Comparison of ENCODE assay signal across 13 cellular contexts in genomic region chr20:41158082-41158625, GRCh38. TPM values are rescaled to one million over a fixed set of nuclear protein-coding genes. Genes with fewer than 3 reads are reported as not detected.
DNase-seq lines count a peak whose midpoint lies in the region; ATAC-seq and TF ChIP-seq lines count a peak whose summit lies in the region.
"Had no signal": no experiment of that assay in that cellular context is flagged by ENCODE, and none has a peak within 500 bp of the region (broad histone marks: within the 10 kb centered on the region; RNA-seq: fewer than 3 reads in every experiment).

No MANE protein-coding gene starts in this region.

- peaks cover 82% of the 10 kb centered on the region for H3K4me1 Mint-ChIP-seq in activated naive CD4-positive, alpha-beta T cell treated with anti-CD3 and anti-CD28 coated beads for 36 hours (ENCODE audit: low read depth)
- peaks cover 90% of the 10 kb centered on the region for H3K4me1 Mint-ChIP-seq in activated CD8-positive, alpha-beta T cell treated with anti-CD3 and anti-CD28 coated beads, Interleukin-2, amount 10 ng/mL, durations not matched to agents 7 days and 5 days (ENCODE audit: low read depth)

- H3K9me3 Mint-ChIP-seq in activated naive CD4-positive, alpha-beta T cell treated with anti-CD3 and anti-CD28 coated beads for 36 hours, result no peaks in the 10 kb centered on the region
- H3K9me3 Mint-ChIP-seq in activated CD8-positive, alpha-beta T cell treated with anti-CD3 and anti-CD28 coated beads, Interleukin-2, amount 10 ng/mL, durations not matched to agents 7 days and 5 days (ENCODE audit: insufficient read depth), result no peaks in the 10 kb centered on the region

- H3K36me3 ChIP-seq in transverse colon, result peaks cover 0 to 3% (median 0%) of the 10 kb centered on the region in 4 donors
- no peaks in the 10 kb centered on the region for H3K36me3 ChIP-seq in prostate gland
- H3K36me3 ChIP-seq in H7 (replicated peaks; ENCODE audit: control insufficient read depth, insufficient read depth, low read length), result peaks cover 27% of the 10 kb centered on the region

- WGBS in transverse colon (ENCODE audit: low coverage in 1 of 2), 2 donors, result 90% methylated on average over 6 of the region's 6 CpGs; no CpG with 5 or more reads in 1 of the 2 donors
- WGBS in prostate gland, result 51% methylated on average over 6 of the region's 6 CpGs

- H3K4me3 Mint-ChIP-seq in activated naive CD4-positive, alpha-beta T cell treated with anti-CD3 and anti-CD28 coated beads for 36 hours, result peak overlapping the region; percentile 61
- H3K4me3 Mint-ChIP-seq in activated CD8-positive, alpha-beta T cell treated with anti-CD3 and anti-CD28 coated beads, Interleukin-2, amount 10 ng/mL, durations not matched to agents 7 days and 5 days, result peak overlapping the region; percentile 89

- H3K27me3 ChIP-seq in layer of hippocampus (ENCODE audit: control insufficient read depth, insufficient read depth, low read length) (no peaks in the 10 kb centered on the region), transverse colon (no peaks in the 10 kb centered on the region), prostate gland (replicated peaks; ENCODE audit: insufficient read depth) (no peaks in the 10 kb centered on the region), H7 (ENCODE audit: control insufficient read depth, insufficient read depth, low read length) (no peaks in the 10 kb centered on the region)

- peak overlapping the region; percentile 22 for H3K27ac ChIP-seq in layer of hippocampus (ENCODE audit: low read depth, low read length)
- peak overlapping the region; percentile 2 to 48 (median 26) for H3K27ac ChIP-seq in transverse colon
- H3K27ac ChIP-seq in prostate gland, result no peak overlapping the region
- H3K27ac ChIP-seq: thoracic aorta had no signal

- peak overlapping the region; percentile 94 for H3K27ac Mint-ChIP-seq in activated naive CD4-positive, alpha-beta T cell treated with anti-CD3 and anti-CD28 coated beads for 36 hours
- peak overlapping the region; percentile 100 for H3K27ac Mint-ChIP-seq in activated CD8-positive, alpha-beta T cell treated with anti-CD3 and anti-CD28 coated beads, Interleukin-2, amount 10 ng/mL, durations not matched to agents 7 days and 5 days

- H3K4me1 ChIP-seq in transverse colon (peaks cover 0 to 33% (median 14%) of the 10 kb centered on the region in 4 donors), prostate gland (replicated peaks) (peaks cover 5% of the 10 kb centered on the region)

- TF ChIP-seq CTCF in transverse colon (IDR thresholded peaks at IDR 0.05) (no peak), prostate gland (IDR thresholded peaks at IDR 0.05) (no peak)

- CTCF ChIA-PET in activated naive CD4-positive, alpha-beta T cell treated with anti-CD3 and anti-CD28 coated beads for 36 hours (lab: Charles Lee), result interaction anchor here (0.7 to 7.1 kb wide), 12 partner anchors 12 to 189 kb away, joined by 3 to 77 read pairs (median 8); partner anchors contain the start of gene PLCG1
- CTCF ChIA-PET in activated CD8-positive, alpha-beta T cell treated with anti-CD3 and anti-CD28 coated beads, Interleukin-2, amount 10 ng/mL, durations not matched to agents 7 days and 5 days (lab: Charles Lee), result interaction anchor here (0.6 to 13.3 kb wide), 13 partner anchors 9 to 477 kb away, joined by 3 to 347 read pairs (median 7); partner anchors contain the start of genes LPIN3 and PLCG1

- H3K4me3 ChIP-seq in transverse colon (no peak overlapping the region), prostate gland (no peak overlapping the region), H7 (ENCODE audit: insufficient read depth, low read depth, low read length) (no peak overlapping the region)
- H3K4me3 ChIP-seq: thoracic aorta had no signal

- POLR2A ChIA-PET in activated CD8-positive, alpha-beta T cell treated with anti-CD3 and anti-CD28 coated beads, Interleukin-2, amount 10 ng/mL, durations not matched to agents 7 days and 5 days (lab: Charles Lee), result interaction anchor here (1.0 to 12.6 kb wide), 7 partner anchors 9 to 171 kb away, joined by 3 to 343 read pairs (median 7); partner anchors contain the start of gene PLCG1

- in situ Hi-C loops in transverse colon (cut with MboI; ENCODE audit: low pct_ligation_motif_present in 1 of 4, low pct_unique_long_range_greater_than_20kb in 1 of 4, low sequenced_read_pairs in 3 of 4), result no loop called here

- H3K27me3 Mint-ChIP-seq in activated naive CD4-positive, alpha-beta T cell treated with anti-CD3 and anti-CD28 coated beads for 36 hours (ENCODE audit: low read depth), result no peaks in the 10 kb centered on the region
- no peaks in the 10 kb centered on the region for H3K27me3 Mint-ChIP-seq in activated CD8-positive, alpha-beta T cell treated with anti-CD3 and anti-CD28 coated beads, Interleukin-2, amount 10 ng/mL, durations not matched to agents 7 days and 5 days (ENCODE audit: low read depth)

- intact Hi-C loops in activated naive CD4-positive, alpha-beta T cell treated with anti-CD3 and anti-CD28 coated beads for 36 hours (cut with micrococcal nuclease), result loop anchor here (5.0 kb wide), 4 partner anchors 111 to 459 kb away; partner anchors contain the start of genes CHD6 and ZHX3
- intact Hi-C loops in transverse colon (cut with DNase I; ENCODE audit: low total_unique reads), result no loop called here
- intact Hi-C loops in prostate gland (cut with DNase I), result no loop called here

- no peak for ATAC-seq in activated CD8-positive, alpha-beta T cell treated with anti-CD3 and anti-CD28 coated beads, Interleukin-2, amount 10 ng/mL, durations not matched to agents 7 days and 5 days
- ATAC-seq in GM19397 (IDR thresholded peaks at IDR 0.05; ENCODE audit: unreplicated experiment), result no peak

- TF ChIP-seq POLR2A in transverse colon (IDR thresholded peaks at IDR 0.05), result no peak
- TF ChIP-seq POLR2A in prostate gland (IDR thresholded peaks at IDR 0.05), result no peak

- peak; percentile 23 for DNase-seq in activated naive CD4-positive, alpha-beta T cell treated with anti-CD3 and anti-CD28 coated beads for 36 hours
- no peak for DNase-seq in activated naive CD4-positive, alpha-beta T cell treated with Interleukin-2 at 50 U/mL for 16 hours
- DNase-seq in activated CD8-positive, alpha-beta T cell treated with anti-CD3 and anti-CD28 coated beads, Interleukin-2, amount 10 ng/mL, durations not matched to agents 7 days and 5 days, result no peak
- DNase-seq in transverse colon, result no peak
- no peak for DNase-seq in prostate gland (ENCODE audit: low spot score)
- DNase-seq in H7, result no peak
- DNase-seq: DMS79 treated with DMSO at 0.1 percent for 48 hours, NCI-H2029 treated with DMSO at 0.1 percent for 48 hours, retina, SW 1271 had no signal

- no peak for TF ChIP-seq EP300 in transverse colon (IDR thresholded peaks at IDR 0.05; ENCODE audit: low read depth)

- H3K9me3 ChIP-seq in transverse colon (no peaks in the 10 kb centered on the region), prostate gland (no peaks in the 10 kb centered on the region)
- H3K9me3 ChIP-seq: thoracic aorta had no signal

- peaks cover 18% of the 10 kb centered on the region for H3K36me3 Mint-ChIP-seq in activated naive CD4-positive, alpha-beta T cell treated with anti-CD3 and anti-CD28 coated beads for 36 hours (ENCODE audit: low read depth)
- H3K36me3 Mint-ChIP-seq in activated CD8-positive, alpha-beta T cell treated with anti-CD3 and anti-CD28 coated beads, Interleukin-2, amount 10 ng/mL, durations not matched to agents 7 days and 5 days (ENCODE audit: low read depth), result peaks cover 82% of the 10 kb centered on the region

RNA-seq across cellular contexts. Expression of gene PLCG1, which starts 20.8 kb away (rescaled TPM):
- 100 to 1,000 TPM; 117 to 136 TPM for total RNA-seq in activated naive CD4-positive, alpha-beta T cell treated with anti-CD3 and anti-CD28 coated beads for 36 hours
- total RNA-seq in activated CD8-positive, alpha-beta T cell treated with anti-CD3 and anti-CD28 coated beads, Interleukin-2, amount 10 ng/mL, durations not matched to agents 7 days and 5 days, result 100 to 1,000 TPM; 395 to 406 TPM
- 100 to 1,000 TPM in 3 of 4 donors, 10 to 100 TPM in 1; 82.7 to 377 (median 155) TPM for total RNA-seq in transverse colon
- total RNA-seq in prostate gland, result 100 to 1,000 TPM in 1 of 2 donors, 10 to 100 TPM in 1; 67.9 to 129 TPM
- total RNA-seq in H7 (2014; rRNA removed; shearing (Covaris generic)), result 132 and 194 TPM in 2 replicates

Comparison
In these comparisons a context has a peak if more than half of its experiments do, and no peak if none do; other contexts are left out.
1. H3K27ac ChIP-seq: peak in layer of hippocampus (single experiment) and transverse colon (4 of 4); none in prostate gland (0 of 2).